Comparison of ENCODE assay signal across 17 cellular contexts in genomic region chr10:48455055-48455391, GRCh38.
DNase-seq lines count a peak whose midpoint lies in the region; ATAC-seq and TF ChIP-seq lines count a peak whose summit lies in the region.
"Had no signal": no experiment of that assay in that cellular context is flagged by ENCODE, and none has a peak within 500 bp of the region (broad histone marks: within the 10 kb centered on the region; RNA-seq: fewer than 3 reads in every experiment).

No MANE protein-coding gene starts in this region.

- peaks cover 0 to 49% (median 0%) of the 10 kb centered on the region in 11 experiments; a peak in 4 of 22 replicates for H3K36me3 ChIP-seq in BLaER1 treated with 17β-estradiol and CSF1 and Interleukin-3, amounts not matched to agents 10 nM and 100 nM
- H3K36me3 ChIP-seq: BE2C had no signal

- H3K9ac ChIP-seq in BLaER1 treated with 17β-estradiol and CSF1 and Interleukin-3, amounts not matched to agents 10 nM and 100 nM: no peak overlapping the region

- no peak overlapping the region for H3K27ac Mint-ChIP-seq in osteocyte (ENCODE audit: unreplicated experiment)
- H3K27ac Mint-ChIP-seq: HFFc6 had no signal

- no peak for ATAC-seq in GM19397 (IDR thresholded peaks at IDR 0.05; ENCODE audit: unreplicated experiment)
- ATAC-seq: GM12878 had no signal

- H3K4me3 Mint-ChIP-seq in osteocyte (ENCODE audit: unreplicated experiment): no peak overlapping the region
- H3K4me3 Mint-ChIP-seq: HFFc6 had no signal

- peaks cover 21 to 58% (median 52%) of the 10 kb centered on the region in 10 experiments for H3K4me1 ChIP-seq in BLaER1 treated with 17β-estradiol and CSF1 and Interleukin-3, amounts not matched to agents 10 nM and 100 nM

- H3K36me3 Mint-ChIP-seq in osteocyte (ENCODE audit: unreplicated experiment): no peaks in the 10 kb centered on the region

- in situ Hi-C loops in G401 (cut with HindIII; ENCODE audit: low sequenced_read_pairs): no loop called here

- H3K9me3 Mint-ChIP-seq in osteocyte (ENCODE audit: unreplicated experiment): no peaks in the 10 kb centered on the region
- H3K9me3 Mint-ChIP-seq: HFFc6 had no signal

- H3K4me1 Mint-ChIP-seq in osteocyte (ENCODE audit: unreplicated experiment): peaks cover 5% of the 10 kb centered on the region

- H3K4me2 ChIP-seq in BLaER1 treated with 17β-estradiol and CSF1 and Interleukin-3, amounts not matched to agents 10 nM and 100 nM: peak overlapping the region in 10 of 11 experiments; percentile 76 to 94 (median 84); a peak in 12 of 22 replicates

- H4K20me1 ChIP-seq in BLaER1 treated with 17β-estradiol and CSF1 and Interleukin-3, amounts not matched to agents 10 nM and 100 nM: peaks cover 0 to 17% (median 0%) of the 10 kb centered on the region in 11 experiments; a peak in 4 of 22 replicates

- DNase-seq in D341Med (ENCODE audit: low spot score) (peak; percentile 41), islet precursor cell (peak; percentile 45), osteocyte (ENCODE audit: extremely low spot score, unreplicated experiment) (peak; percentile 66), G401 (ENCODE audit: low spot score) (no peak), NCI-H2081 treated with DMSO at 0.1 percent for 48 hours (lab: John Stamatoyannopoulos, UW) (no peak)
- DNase-seq: BE2C, GOT3, HFFc6, KG1, NCI-H1092, NCI-H1694, NCI-H345, NCI-H526 treated with DMSO at 0.1 percent for 48 hours had no signal

- H3K9me3 ChIP-seq in BLaER1 treated with 17β-estradiol and CSF1 and Interleukin-3, amounts not matched to agents 10 nM and 100 nM (replicated peaks in 1 of 11): no peaks in the 10 kb centered on the region
- H3K9me3 ChIP-seq: BE2C had no signal

- no peaks in the 10 kb centered on the region; a peak in 1 of 22 replicates for H3K27me3 ChIP-seq in BLaER1 treated with 17β-estradiol and CSF1 and Interleukin-3, amounts not matched to agents 10 nM and 100 nM
- H3K27me3 ChIP-seq: BE2C had no signal

- H3K27ac ChIP-seq in BLaER1 treated with 17β-estradiol and CSF1 and Interleukin-3, amounts not matched to agents 10 nM and 100 nM: no peak overlapping the region
- H3K27ac ChIP-seq: RWPE1 had no signal

- H3K27me3 Mint-ChIP-seq in osteocyte (ENCODE audit: unreplicated experiment): no peaks in the 10 kb centered on the region

- no peak overlapping the region for H3K4me3 ChIP-seq in BLaER1 treated with 17β-estradiol and CSF1 and Interleukin-3, amounts not matched to agents 10 nM and 100 nM
- H3K4me3 ChIP-seq: GM12878 had no signal

- no peak for TF ChIP-seq CTCF in osteocyte (IDR thresholded peaks at IDR 0.05)

Comparison
In these comparisons a context has a peak if more than half of its experiments do, and no peak if none do; other contexts are left out.
1. DNase-seq: peak in D341Med (single experiment), islet precursor cell (single experiment) and osteocyte (single experiment); none in G401 (single experiment) and NCI-H2081 treated with DMSO at 0.1 percent for 48 hours (single experiment).